29 cellular contexts compared by ENCODE assay signal in the genomic region with DNA sequence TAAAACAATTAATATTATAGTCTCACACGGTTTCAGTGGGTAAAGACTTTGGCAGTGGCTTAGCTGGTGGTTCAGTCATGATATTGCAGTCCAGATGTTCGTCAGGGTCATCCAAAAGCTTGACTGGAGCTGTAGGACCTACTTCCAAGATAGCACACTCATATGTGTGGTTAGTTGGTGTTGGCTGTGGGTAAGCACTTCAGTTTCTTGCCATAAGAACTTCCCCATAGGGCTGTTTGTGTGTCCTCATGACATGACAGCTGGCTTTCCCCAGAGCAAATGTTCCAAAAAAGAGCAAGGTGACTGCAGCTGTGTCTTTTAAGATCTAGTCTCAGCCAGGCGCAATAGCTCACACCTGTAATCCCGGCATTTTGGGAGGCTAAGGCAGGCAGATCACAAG.
"Had no signal": no experiment of that assay in that cellular context is flagged by ENCODE, and none has a peak within 500 bp of the region (broad histone marks: within the 10 kb centered on the region; RNA-seq: fewer than 3 reads in every experiment).

No MANE protein-coding gene starts in this region.

- FAIRE-seq: bronchial epithelial cell, K562 had no signal

- H3K4me3 ChIP-seq: K562 had no signal

- DNase-seq: activated CD4-positive, alpha-beta T cell treated with anti-CD3 and anti-CD28 coated beads for 36 hours; activated CD4-positive, alpha-beta T cell treated with anti-CD3 and anti-CD28 coated beads, Interleukin-2, amount 10 ng/mL, durations not matched to agents 7 days and 5 days; activated CD4-positive, alpha-beta T cell treated with anti-CD3 and anti-CD28 coated beads, Interleukin-2, amount 50 U/mL, for 48 hours; activated CD8-positive, alpha-beta T cell treated with anti-CD3 and anti-CD28 coated beads, Interleukin-2, amount 10 ng/mL, durations not matched to agents 7 days and 5 days; activated naive CD4-positive, alpha-beta T cell treated with anti-CD3 and anti-CD28 coated beads, Interleukin-2, amount 10 ng/mL, durations not matched to agents 7 days and 5 days; activated naive CD8-positive, alpha-beta T cell treated with anti-CD3 and anti-CD28 coated beads, Interleukin-2, amount 50 U/mL, for 24 hours; activated T-cell treated with anti-CD3 and anti-CD28 coated beads, Interleukin-2, amount 50 U/mL, for 4 hours; anterior cingulate cortex; caudate nucleus; cerebellar nuclear complex; cortex of kidney; Karpas-422; NCI-H1092; NCI-H1436 treated with DMSO at 0.1 percent for 48 hours; NCI-H1694 treated with DMSO at 0.1 percent for 48 hours; NCI-H2029 treated with DMSO at 0.1 percent for 48 hours; NCI-H2107; NCI-H226; NCI-H446 treated with DMSO at 0.1 percent for 48 hours; NCI-H524; NK-92 treated with Interleukin-12 subunit alpha and Interleukin-12 subunit beta, amount 100 ng/mL, for 24 hours; RPMI8226; SHP77 treated with DMSO at 0.1 percent for 48 hours had no signal

- ATAC-seq: activated CD4-positive, alpha-beta T cell treated with anti-CD3 and anti-CD28 coated beads for 36 hours; activated CD4-positive, CD25-positive, alpha-beta regulatory T cell treated with anti-CD3 and anti-CD28 coated beads, Interleukin-2, amount 50 U/mL, for 24 hours; activated CD8-positive, alpha-beta T cell treated with anti-CD3 and anti-CD28 coated beads, Interleukin-2, amount 10 ng/mL, durations not matched to agents 7 days and 5 days; activated naive CD8-positive, alpha-beta T cell treated with anti-CD3 and anti-CD28 coated beads, Interleukin-2, amount 50 U/mL, for 24 hours; activated T-cell treated with anti-CD3 and anti-CD28 coated beads, Interleukin-2, amount 50 U/mL, for 4 hours; K562; Panc1; SK-N-SH treated with all-trans-retinoic acid at 6 μM for 48 hours; WTC11 had no signal
